9 cellular contexts compared by ENCODE assay signal in genomic region chr12:64780220-64780530, GRCh38. TPM values are rescaled to one million over a fixed set of nuclear protein-coding genes. Genes with fewer than 3 reads are reported as not detected.
A peak's percentile ranks its signal among the peaks of the same experiment; 100 is the strongest.
DNase-seq lines count a peak whose midpoint lies in the region; ATAC-seq and TF ChIP-seq lines count a peak whose summit lies in the region.
"Had no signal": no experiment of that assay in that cellular context is flagged by ENCODE, and none has a peak within 500 bp of the region (broad histone marks: within the 10 kb centered on the region; RNA-seq: fewer than 3 reads in every experiment).

No MANE protein-coding gene starts in this region.

- H3K4me3 Mint-ChIP-seq in T-cell = peak overlapping the region; percentile 63 to 87 (median 67)

- peak overlapping the region; percentile 49 for H3K4me3 ChIP-seq in iPS-18a (ENCODE audit: low read length)
- peak overlapping the region; percentile 36 to 86 (median 64) for H3K4me3 ChIP-seq in spleen

- peak; percentile 37 for DNase-seq in NCI-H345 treated with DMSO at 0.1 percent for 48 hours (lab: John Stamatoyannopoulos, UW; ENCODE audit: unreplicated experiment)
- no peak for DNase-seq in NCI-H345 (lab: John Stamatoyannopoulos, UW)
- no peak for DNase-seq in T-cell
- no peak for DNase-seq in spleen
- DNase-seq in SW 1271 (lab: John Stamatoyannopoulos, UW) = no peak
- DNase-seq in D341Med (ENCODE audit: low spot score) = no peak
- no peak for DNase-seq in SHP77 (lab: John Stamatoyannopoulos, UW)
- DNase-seq: effector CD4-positive, alpha-beta T cell had no signal

- no peak overlapping the region for H3K9ac ChIP-seq in iPS-18a (ENCODE audit: low read length)

- H3K4me1 Mint-ChIP-seq in T-cell = peaks cover 16 to 20% (median 16%) of the 10 kb centered on the region in 3 donors

- TF ChIP-seq POLR2A in spleen (IDR thresholded peaks at IDR 0.05) = no peak

- H3K27me3 ChIP-seq in iPS-18a (ENCODE audit: control insufficient read depth, insufficient read depth, low read length) (peaks cover 52% of the 10 kb centered on the region), spleen (replicated peaks in 1 of 7) (peaks cover 0 to 93% (median 20%) of the 10 kb centered on the region in 7 donors)

- no peaks in the 10 kb centered on the region for H3K9me3 ChIP-seq in iPS-18a (ENCODE audit: control insufficient read depth, low read depth, low read length)
- H3K9me3 ChIP-seq in spleen = peaks cover 2 to 28% (median 17%) of the 10 kb centered on the region in 8 donors

- CTCF ChIA-PET in T-cell (lab: Charles Lee) = interaction anchor here in 1 of 2 donors (1.2 to 1.6 kb wide), 2 partner anchors 16 to 17 kb away, joined by 3 to 12 read pairs; no protein-coding TSS in a partner anchor

- H3K27ac Mint-ChIP-seq in T-cell = no peak overlapping the region

- peak in 1 of 11 experiments; percentile 15 for TF ChIP-seq CTCF in spleen (IDR thresholded peaks at IDR 0.05 in 8 of 11, conservative IDR thresholded peaks at IDR 0.05 in 3 of 11)

- POLR2A ChIA-PET in T-cell (lab: Charles Lee) = interaction anchor here in 1 of 2 donors (0.7 kb wide), 1 partner anchor 78 kb away, joined by 3 read pairs; no protein-coding TSS in a partner anchor

- peaks cover 23 to 27% (median 23%) of the 10 kb centered on the region in 3 donors for H3K9me3 Mint-ChIP-seq in T-cell

- H3K27me3 Mint-ChIP-seq in T-cell = peaks cover 59 to 64% of the 10 kb centered on the region in 2 donors

- intact Hi-C loops in spleen (cut with DNase I; ENCODE audit: low total_unique reads) = no loop called here

- H3K27ac ChIP-seq in iPS-18a (ENCODE audit: low read length) = no peak overlapping the region
- H3K27ac ChIP-seq in spleen = peak overlapping the region in 5 of 8 donors; percentile 13 to 70 (median 60)

- peaks cover 7% of the 10 kb centered on the region for H3K36me3 Mint-ChIP-seq in T-cell

- ATAC-seq in T-cell (replicated peaks in 1 of 4) = no peak

- H3K36me3 ChIP-seq in iPS-18a (ENCODE audit: control insufficient read depth, low read depth, low read length) = no peaks in the 10 kb centered on the region
- no peaks in the 10 kb centered on the region for H3K36me3 ChIP-seq in spleen

- 15 to 18% (median 15%) methylated on average over 14 of the region's 14 CpGs for WGBS in spleen, 5 donors

- H3K4me1 ChIP-seq in iPS-18a (ENCODE audit: control insufficient read depth, low read depth, low read length) (no peaks in the 10 kb centered on the region), spleen (peaks cover 6 to 37% (median 28%) of the 10 kb centered on the region in 6 donors)

RNA-seq across cellular contexts. Expression of gene GNS, which starts 21.0 kb away (rescaled TPM):
- total RNA-seq in T-cell (10 to 100 TPM; 22.9 to 29.4 (median 25.5) TPM), spleen (100 to 1,000 TPM in 6 of 7 donors, 10 to 100 TPM in 1; 99.4 to 154 (median 130) TPM)
- 10 to 100 TPM in 2 of 3 donors, 1 to 10 TPM in 1; 8.3 to 17.1 (median 13.8) TPM for polyA plus RNA-seq in spleen

RNA-seq across cellular contexts. Expression of gene TBC1D30, which starts 44.3 kb away (rescaled TPM):
- total RNA-seq in T-cell (under 1 TPM; 0.07 to 0.73 (median 0.41) TPM), spleen (10 to 100 TPM in 1 of 7 donors, 1 to 10 TPM in 6; 6.8 to 15.7 (median 8.5) TPM)
- polyA plus RNA-seq in spleen = 1 to 10 TPM; 1.3 to 1.6 (median 1.5) TPM

Comparison
In these comparisons a context has a peak if more than half of its experiments do, and no peak if none do; other contexts are left out.
1. RNA of gene TBC1D30, which starts 44.3 kb away (total RNA-seq): 6.8 to 15.7 TPM in spleen; 0.07 to 0.73 TPM in T-cell; every median in the first group is over 4 times any median in the second.